In the genomic region with DNA sequence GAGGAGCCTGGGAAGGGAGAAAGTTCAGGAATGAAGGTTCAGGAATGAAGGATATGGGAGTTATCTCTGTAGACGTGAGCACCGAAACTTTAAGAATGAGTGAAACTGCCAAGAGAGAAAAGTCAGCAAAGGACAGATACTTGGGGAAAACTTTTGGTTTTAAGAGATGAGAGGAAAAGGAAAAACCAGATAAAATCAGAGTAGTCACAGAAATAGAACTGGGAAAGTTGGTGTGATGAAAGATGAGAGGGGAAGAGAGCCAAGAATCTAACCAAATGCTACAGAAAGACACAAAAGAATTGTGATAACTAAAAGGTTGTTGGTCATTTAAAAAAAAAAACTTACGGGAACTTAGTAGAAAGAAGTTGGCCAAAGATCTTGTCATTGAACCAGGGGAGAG, we compare ENCODE assay signal across 21 cellular contexts.
"Had no signal": no experiment of that assay in that cellular context is flagged by ENCODE, and none has a peak within 500 bp of the region (broad histone marks: within the 10 kb centered on the region; RNA-seq: fewer than 3 reads in every experiment).

No MANE protein-coding gene starts in this region.

- H3K9ac ChIP-seq: SK-N-SH had no signal

- H3K4me2 ChIP-seq: SK-N-SH had no signal

- H3K9me3 ChIP-seq: MG63, SK-N-SH had no signal

- H3K27me3 ChIP-seq: MG63 had no signal

- ATAC-seq: HepG2, Panc1, PC-3 had no signal

- DNase-seq: IMR-90, MG63, NCI-H1092, NCI-H1105 treated with DMSO at 0.1 percent for 48 hours, NCI-H1417 treated with DMSO at 0.1 percent for 48 hours, NCI-H146, NCI-H1694 treated with DMSO at 0.1 percent for 48 hours, NCI-H1930, NCI-H2081, NCI-H2107, NCI-H2227 treated with DMSO at 0.1 percent for 48 hours, NCI-H524, NCI-H526 treated with DMSO at 0.1 percent for 48 hours, NCI-H748 treated with DMSO at 0.1 percent for 48 hours, PC-3, SHP77, SK-N-SH, SW 1271 had no signal

- H3K27ac ChIP-seq: RWPE1 had no signal

- H3K36me3 ChIP-seq: MG63 had no signal

- H3K4me3 ChIP-seq: MG63 had no signal
